8 cellular contexts compared by ENCODE assay signal in the genomic region with DNA sequence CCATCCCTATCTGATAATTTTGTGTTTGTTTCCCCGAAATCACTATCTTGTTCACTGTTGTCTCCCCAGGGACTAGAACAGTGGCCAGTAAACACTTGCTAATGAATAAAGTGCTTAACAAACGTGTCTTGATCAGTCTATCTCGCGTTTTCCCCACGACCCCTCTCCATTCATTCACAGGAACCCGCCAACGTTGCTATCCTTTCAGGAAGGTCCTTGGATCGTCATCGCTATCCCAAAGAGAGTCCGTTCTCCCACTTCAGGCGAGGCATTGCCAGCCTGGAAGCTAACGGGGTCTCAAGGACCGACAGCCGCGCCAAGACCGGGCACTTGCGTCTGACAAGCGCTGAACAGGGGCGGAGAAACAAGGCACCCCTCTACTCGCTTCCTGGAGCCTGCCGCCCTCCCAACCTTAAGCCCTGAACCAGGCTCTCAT. TPM values are rescaled to one million over a fixed set of nuclear protein-coding genes. Genes with fewer than 3 reads are reported as not detected.
DNase-seq lines count a peak whose midpoint lies in the region; ATAC-seq and TF ChIP-seq lines count a peak whose summit lies in the region.

No MANE protein-coding gene starts in this region.

- H3K9me3 ChIP-seq in IMR-90 (ENCODE audit: control insufficient read depth, insufficient read depth, low read length): no peaks in the 10 kb centered on the region
- no peaks in the 10 kb centered on the region for H3K9me3 ChIP-seq in endodermal cell (ENCODE audit: control insufficient read depth, low read length)
- H3K9me3 ChIP-seq in parathyroid adenoma (ENCODE audit: control insufficient read depth, low read length): no peaks in the 10 kb centered on the region

- H3K27ac ChIP-seq in IMR-90 (ENCODE audit: insufficient read depth, low read length): peak overlapping the region; percentile 71
- no peak overlapping the region for H3K27ac ChIP-seq in endodermal cell (ENCODE audit: low read depth, low read length)
- H3K27ac ChIP-seq in parathyroid adenoma: peak overlapping the region; percentile 57

- in situ Hi-C loops in IMR-90 (cut with MboI; ENCODE audit: low sequenced_read_pairs): no loop called here

- peak overlapping the region; percentile 66 for H3K4me3 ChIP-seq in IMR-90 (ENCODE audit: insufficient read depth, low read depth, low read length)
- H3K4me3 ChIP-seq in endodermal cell (ENCODE audit: low read length): peak overlapping the region; percentile 91
- H3K4me3 ChIP-seq in parathyroid adenoma (ENCODE audit: low read depth, low read length): peak overlapping the region; percentile 90

- H3K36me3 ChIP-seq in IMR-90 (ENCODE audit: control insufficient read depth, insufficient read depth, low read length): no peaks in the 10 kb centered on the region
- peaks cover 23% of the 10 kb centered on the region for H3K36me3 ChIP-seq in endodermal cell (ENCODE audit: control insufficient read depth, insufficient read depth, low read length)
- no peaks in the 10 kb centered on the region for H3K36me3 ChIP-seq in parathyroid adenoma (ENCODE audit: control insufficient read depth, insufficient read depth, low read length)

- H3K56ac ChIP-seq in IMR-90 (ENCODE audit: extremely low read depth, insufficient read depth, low read length): peak overlapping the region; percentile 48

- WGBS in IMR-90 (ENCODE audit: extremely low coverage in 2 of 2, insufficient read length in 1 of 2), 2 experiments: 0% methylated on average over 8 of the region's 21 CpGs; no CpG with 5 or more reads in 1 of the 2 experiments
- 0% methylated on average over 18 to 21 of the region's 21 CpGs for WGBS in endodermal cell (ENCODE audit: insufficient coverage in 1 of 2, insufficient read length in 1 of 2), 2 experiments

- no peak overlapping the region for H3K27ac Mint-ChIP-seq in activated CD4-positive, alpha-beta T cell treated with anti-CD3 and anti-CD28 coated beads for 36 hours
- no peak overlapping the region for H3K27ac Mint-ChIP-seq in endodermal cell

- H2BK5ac ChIP-seq in IMR-90 (ENCODE audit: low read depth, low read length, poor library complexity, severe bottlenecking): peak overlapping the region; percentile 39

- H4K8ac ChIP-seq in IMR-90 (ENCODE audit: low read depth in 2 of 2, low read length in 2 of 2): peak overlapping the region; percentile 60 to 82; a peak in 3 of 4 replicates

- H3K27me3 ChIP-seq in IMR-90 (ENCODE audit: control insufficient read depth, insufficient read depth, low read length) (no peaks in the 10 kb centered on the region), endodermal cell (ENCODE audit: control insufficient read depth, insufficient read depth, low read length, poor library complexity, severe bottlenecking) (no peaks in the 10 kb centered on the region), parathyroid adenoma (ENCODE audit: control insufficient read depth, insufficient read depth, low read length) (no peaks in the 10 kb centered on the region)

- peak overlapping the region; percentile 21 for H2AK9ac ChIP-seq in IMR-90 (replicated peaks; ENCODE audit: low read depth, low read length, poor library complexity)

- H4K91ac ChIP-seq in IMR-90 (ENCODE audit: insufficient read depth, low read depth, low read length): 0 out of 2 replicates have a peak overlapping the region, but pooled peaks have one; percentile 12

- peaks cover 32% of the 10 kb centered on the region for H3K79me2 ChIP-seq in parathyroid adenoma

- CTCF ChIA-PET in activated CD4-positive, alpha-beta T cell treated with anti-CD3 and anti-CD28 coated beads for 36 hours (lab: Charles Lee): interaction anchor here (0.7 to 1.4 kb wide), 3 partner anchors 11 to 672 kb away, joined by 3 to 8 read pairs (median 4); no protein-coding TSS in a partner anchor
- CTCF ChIA-PET in IMR-90 (lab: Yijun Ruan, JAX): interaction anchor here (1.4 kb wide), 1 partner anchor 251 kb away, joined by 3 read pairs; no protein-coding TSS in a partner anchor

- H3K9me3 Mint-ChIP-seq in activated CD4-positive, alpha-beta T cell treated with anti-CD3 and anti-CD28 coated beads for 36 hours (ENCODE audit: low read depth): no peaks in the 10 kb centered on the region
- no peaks in the 10 kb centered on the region for H3K9me3 Mint-ChIP-seq in endodermal cell

- peak; percentile 5 for ATAC-seq in activated CD4-positive, alpha-beta T cell treated with anti-CD3 and anti-CD28 coated beads for 36 hours
- ATAC-seq in IMR-90 (ENCODE audit: low read depth) (peak; percentile 24), HG03469 (IDR thresholded peaks at IDR 0.05; ENCODE audit: unreplicated experiment) (no peak)

- no peak for TF ChIP-seq RAD21 in IMR-90 (IDR thresholded peaks at IDR 0.05; ENCODE audit: low read length)

- TF ChIP-seq POLR2A in IMR-90 (IDR thresholded peaks at IDR 0.05; ENCODE audit: low read depth, low read length): no peak

- peak overlapping the region; percentile 84 for H3K23ac ChIP-seq in IMR-90 (ENCODE audit: low read depth, low read length)

- no TSS peak for BruUV-seq in IMR-90 (replicated peaks; lab: Mats Ljungman, UMichigan)

- no peak for TF ChIP-seq CTCF in IMR-90 (conservative IDR thresholded peaks at IDR 0.05; ENCODE audit: low read depth, low read length)
- TF ChIP-seq CTCF in endodermal cell (conservative IDR thresholded peaks at IDR 0.05): no peak
- no peak for TF ChIP-seq CTCF in parathyroid adenoma (IDR thresholded peaks at IDR 0.05)

- dilution Hi-C loops in IMR-90 (cut with HindIII; ENCODE audit: low sequenced_read_pairs, unreplicated experiment): no loop called here

- H2BK20ac ChIP-seq in IMR-90 (ENCODE audit: low read depth, low read length): no peak overlapping the region

- H3K4me1 ChIP-seq in IMR-90 (ENCODE audit: control insufficient read depth, insufficient read depth, low read length) (no peaks in the 10 kb centered on the region), endodermal cell (ENCODE audit: control insufficient read depth, insufficient read depth, low read length) (no peaks in the 10 kb centered on the region), parathyroid adenoma (no peaks in the 10 kb centered on the region)

- H4K20me1 ChIP-seq in IMR-90 (ENCODE audit: insufficient read depth, low read length): peaks cover 8% of the 10 kb centered on the region; the same call in 1 of the 2 replicates

- no peak overlapping the region for H3K4me3 Mint-ChIP-seq in activated CD4-positive, alpha-beta T cell treated with anti-CD3 and anti-CD28 coated beads for 36 hours
- H3K4me3 Mint-ChIP-seq in endodermal cell: no peak overlapping the region

- peaks cover 61% of the 10 kb centered on the region for H3K4me1 Mint-ChIP-seq in activated CD4-positive, alpha-beta T cell treated with anti-CD3 and anti-CD28 coated beads for 36 hours
- peaks cover 8% of the 10 kb centered on the region for H3K4me1 Mint-ChIP-seq in endodermal cell

- peak overlapping the region; percentile 70 for H2BK120ac ChIP-seq in IMR-90 (ENCODE audit: low read depth, low read length)

- intact Hi-C loops in activated CD4-positive, alpha-beta T cell treated with anti-CD3 and anti-CD28 coated beads for 36 hours (cut with DNase I, micrococcal nuclease): loop anchor here (1.0 to 5.0 kb wide), 10 partner anchors 251 to 1349 kb away; a partner anchor contains a TSS
- intact Hi-C loops in IMR-90 (cut with micrococcal nuclease): loop anchor here (1.0 to 2.0 kb wide), 2 partner anchors 251 to 673 kb away; no protein-coding TSS in a partner anchor

- no peak overlapping the region for H2AK5ac ChIP-seq in IMR-90 (ENCODE audit: low read depth, low read length)

- no peak for DNase-seq in activated CD4-positive, alpha-beta T cell treated with anti-CD3 and anti-CD28 coated beads for 36 hours
- DNase-seq in activated CD4-positive, alpha-beta T cell treated with anti-CD3 and anti-CD28 coated beads for 1 hour: no peak
- DNase-seq in IMR-90 (no peak), endodermal cell (no peak), AG08396 (ENCODE audit: low spot score) (no peak), NAMALWA (ENCODE audit: low spot score) (no peak)

- H3K4me2 ChIP-seq in IMR-90 (ENCODE audit: low read depth, low read length): peak overlapping the region; percentile 61
- H3K4me2 ChIP-seq in parathyroid adenoma (ENCODE audit: low read length): peak overlapping the region; percentile 70

- no peak overlapping the region; the same call in 1 of the 2 replicates for H4K5ac ChIP-seq in IMR-90 (ENCODE audit: low read depth, low read length)

- no peak overlapping the region for H2BK15ac ChIP-seq in IMR-90 (ENCODE audit: low read depth, low read length)

- peaks cover 42% of the 10 kb centered on the region for H3K36me3 Mint-ChIP-seq in activated CD4-positive, alpha-beta T cell treated with anti-CD3 and anti-CD28 coated beads for 36 hours (ENCODE audit: low read depth)
- H3K36me3 Mint-ChIP-seq in endodermal cell (ENCODE audit: low read depth): peaks cover 21% of the 10 kb centered on the region

- H3K9ac ChIP-seq in IMR-90 (ENCODE audit: low read depth, low read length): peak overlapping the region; percentile 86
- H3K9ac ChIP-seq in endodermal cell (ENCODE audit: extremely low read depth, low read length, poor library complexity, severe bottlenecking): peak overlapping the region; percentile 52
- peak overlapping the region; percentile 63 for H3K9ac ChIP-seq in parathyroid adenoma

- H2AFZ ChIP-seq in IMR-90 (replicated peaks; ENCODE audit: low read length, poor library complexity) (peak overlapping the region; percentile 94), parathyroid adenoma (peak overlapping the region; percentile 89)

- H3K14ac ChIP-seq in IMR-90 (replicated peaks; ENCODE audit: low read depth, low read length): peak overlapping the region; percentile 28

- no peak overlapping the region for H3K18ac ChIP-seq in IMR-90 (ENCODE audit: low read depth, low read length)

- peaks cover 3% of the 10 kb centered on the region; the same call in 1 of the 2 replicates for H3K9me1 ChIP-seq in IMR-90 (ENCODE audit: insufficient read depth, low read length)

- H3K79me1 ChIP-seq in IMR-90 (ENCODE audit: low read depth in 1 of 2, low read length in 2 of 2): peaks cover 16 to 50% of the 10 kb centered on the region in 2 experiments

- POLR2A ChIA-PET in activated CD4-positive, alpha-beta T cell treated with anti-CD3 and anti-CD28 coated beads for 36 hours (lab: Charles Lee): interaction anchor here (0.6 to 1.5 kb wide), 4 partner anchors 9 to 422 kb away, joined by 3 to 5 read pairs (median 4); no protein-coding TSS in a partner anchor
- POLR2A ChIA-PET in IMR-90 (lab: Charles Lee; ENCODE audit: unreplicated experiment): no interaction called here

- peak overlapping the region; percentile 36 for H3K4ac ChIP-seq in IMR-90 (ENCODE audit: low read depth, low read length)

- no peaks in the 10 kb centered on the region for H3K27me3 Mint-ChIP-seq in activated CD4-positive, alpha-beta T cell treated with anti-CD3 and anti-CD28 coated beads for 36 hours
- no peaks in the 10 kb centered on the region for H3K27me3 Mint-ChIP-seq in endodermal cell (ENCODE audit: insufficient read depth)

RNA-seq across cellular contexts. Expression of a gene that starts 0.3 kb away (rescaled TPM):
- 10 to 100 TPM; 41.7 to 43.8 TPM for total RNA-seq in activated CD4-positive, alpha-beta T cell treated with anti-CD3 and anti-CD28 coated beads for 36 hours
- total RNA-seq in IMR-90 (2012; rRNA removed) (10.6 and 14.7 TPM in 2 replicates), endodermal cell (1 to 10 TPM; 6.1 to 8.0 TPM)
- 6.4 and 6.9 TPM in 2 replicates for polyA plus RNA-seq in IMR-90 (2012; rRNA removed)
- 0.99 and 1.4 TPM in 2 replicates for polyA plus RNA-seq in IMR-90 (2012; cell fraction: cytosol; rRNA removed)
- polyA plus RNA-seq in IMR-90 (2012; cell fraction: nucleus; rRNA removed; ENCODE audit: low replicate concordance): 5.6 and 24.3 TPM in 2 replicates
- 15.4 TPM for polyA plus RNA-seq in endodermal cell (2013, experiment 1 of 2)
- polyA plus RNA-seq in endodermal cell (2013, experiment 2 of 2): 14.6 TPM

RNA-seq across cellular contexts. Expression of a gene that starts 0.7 kb away (rescaled TPM):
- total RNA-seq in activated CD4-positive, alpha-beta T cell treated with anti-CD3 and anti-CD28 coated beads for 36 hours: 10 to 100 TPM; 16.6 to 19.5 TPM
- total RNA-seq in IMR-90 (2012; rRNA removed) (15.8 and 16.7 TPM in 2 replicates), endodermal cell (10 to 100 TPM; 14.3 to 16.2 TPM)
- polyA plus RNA-seq in IMR-90 (2012; rRNA removed): 6.6 and 7.7 TPM in 2 replicates
- polyA plus RNA-seq in IMR-90 (2012; cell fraction: cytosol; rRNA removed): 3.5 and 5.6 TPM in 2 replicates
- polyA plus RNA-seq in IMR-90 (2012; cell fraction: nucleus; rRNA removed; ENCODE audit: low replicate concordance): 2.9 and 7.5 TPM in 2 replicates
- polyA plus RNA-seq in endodermal cell (2013, experiment 1 of 2): 9.4 TPM
- polyA plus RNA-seq in endodermal cell (2013, experiment 2 of 2): 9.6 TPM
